Comparison of ENCODE assay signal across 8 cellular contexts in genomic region chr1:89023026-89023425, GRCh38. TPM values are rescaled to one million over a fixed set of nuclear protein-coding genes. Genes with fewer than 3 reads are reported as not detected.
DNase-seq lines count a peak whose midpoint lies in the region; ATAC-seq and TF ChIP-seq lines count a peak whose summit lies in the region.

No MANE protein-coding gene starts in this region.

- H3K4me3 ChIP-seq in BJ (ENCODE audit: low read depth, low read length) (peak overlapping the region; percentile 16), body of pancreas (no peak overlapping the region)
- peak overlapping the region; percentile 75 for H3K4me3 ChIP-seq in naive thymus-derived CD4-positive, alpha-beta T cell (ENCODE audit: low read length)

- POLR2A ChIA-PET in BJ (lab: Charles Lee), result no interaction called here
- POLR2A ChIA-PET in naive thymus-derived CD4-positive, alpha-beta T cell (lab: Charles Lee), result interaction anchor here (1.0 to 4.4 kb wide), 11 partner anchors 9 to 588 kb away, joined by 3 to 30 read pairs (median 5); partner anchors contain the start of genes GBP1 and GBP2

- no peaks in the 10 kb centered on the region for H3K9me3 ChIP-seq in body of pancreas
- H3K9me3 ChIP-seq in naive thymus-derived CD4-positive, alpha-beta T cell (ENCODE audit: control insufficient read depth in 2 of 3, low read length in 3 of 3), result no peaks in the 10 kb centered on the region

- CTCF ChIA-PET in BJ (lab: Yijun Ruan, JAX), result interaction anchor here (1.8 kb wide), 1 partner anchor 11 kb away, joined by 4 read pairs; no protein-coding TSS in a partner anchor
- CTCF ChIA-PET in naive thymus-derived CD4-positive, alpha-beta T cell (lab: Charles Lee), result interaction anchor here (0.7 to 1.7 kb wide), 5 partner anchors 23 to 335 kb away, joined by 4 to 5 read pairs (median 4); partner anchors contain the start of gene GBP1

- TF ChIP-seq CTCF in BJ (IDR thresholded peaks at IDR 0.05; ENCODE audit: insufficient read depth, low read depth, low read length) (no peak), body of pancreas (IDR thresholded peaks at IDR 0.05) (no peak)

- peak; percentile 7 for ATAC-seq in HG03139 (IDR thresholded peaks at IDR 0.05; ENCODE audit: unreplicated experiment)
- no peak for ATAC-seq in body of pancreas
- no peak for ATAC-seq in naive thymus-derived CD4-positive, alpha-beta T cell
- ATAC-seq in GM18520 (IDR thresholded peaks at IDR 0.05; ENCODE audit: unreplicated experiment), result no peak
- ATAC-seq in HG02623 (IDR thresholded peaks at IDR 0.05; ENCODE audit: unreplicated experiment), result no peak

- no peaks in the 10 kb centered on the region for H3K27me3 Mint-ChIP-seq in naive thymus-derived CD4-positive, alpha-beta T cell

- H3K4me1 Mint-ChIP-seq in naive thymus-derived CD4-positive, alpha-beta T cell, result peaks cover 28 to 54% (median 42%) of the 10 kb centered on the region in 7 donors

- intact Hi-C loops in body of pancreas (cut with DNase I), result no loop called here
- intact Hi-C loops in naive thymus-derived CD4-positive, alpha-beta T cell (cut with micrococcal nuclease), result loop anchor here (2.0 to 5.0 kb wide), 2 partner anchors 24 to 254 kb away; no protein-coding TSS in a partner anchor

- no peak for DNase-seq in BJ (ENCODE audit: low read depth)
- DNase-seq in body of pancreas, result no peak
- DNase-seq in naive thymus-derived CD4-positive, alpha-beta T cell, result no peak
- DNase-seq in inferior parietal cortex (ENCODE audit: extremely low spot score), result no peak
- DNase-seq in NCI-H526 treated with DMSO at 0.1 percent for 48 hours (lab: John Stamatoyannopoulos, UW), result no peak

- peak overlapping the region; percentile 83 to 99 (median 95) for H3K4me3 Mint-ChIP-seq in naive thymus-derived CD4-positive, alpha-beta T cell

- peaks cover 8% of the 10 kb centered on the region for H3K4me1 ChIP-seq in body of pancreas
- H3K4me1 ChIP-seq in naive thymus-derived CD4-positive, alpha-beta T cell (ENCODE audit: control insufficient read depth in 2 of 2, insufficient read depth in 2 of 2, low read length in 2 of 2), result peaks cover 12 to 21% of the 10 kb centered on the region in 2 donors

- H3K27ac ChIP-seq in body of pancreas, result peak overlapping the region; percentile 46 to 84 (median 62)
- peak overlapping the region; percentile 84 for H3K27ac ChIP-seq in naive thymus-derived CD4-positive, alpha-beta T cell (ENCODE audit: low read depth, low read length)

- peak overlapping the region; percentile 85 to 99 (median 93) for H3K27ac Mint-ChIP-seq in naive thymus-derived CD4-positive, alpha-beta T cell

- H3K27me3 ChIP-seq in BJ (ENCODE audit: control insufficient read depth, insufficient read depth, low read length), result no peaks in the 10 kb centered on the region
- no peaks in the 10 kb centered on the region for H3K27me3 ChIP-seq in body of pancreas
- no peaks in the 10 kb centered on the region for H3K27me3 ChIP-seq in naive thymus-derived CD4-positive, alpha-beta T cell (ENCODE audit: control insufficient read depth in 2 of 2, insufficient read depth in 2 of 2, low read length in 2 of 2)

- peaks cover 0 to 16% (median 9%) of the 10 kb centered on the region in 11 donors for H3K9me3 Mint-ChIP-seq in naive thymus-derived CD4-positive, alpha-beta T cell

- H3K36me3 Mint-ChIP-seq in naive thymus-derived CD4-positive, alpha-beta T cell, result peaks cover 3 to 56% (median 31%) of the 10 kb centered on the region in 5 donors

- H3K36me3 ChIP-seq in BJ (ENCODE audit: control insufficient read depth, insufficient read depth, low read length) (peaks cover 1% of the 10 kb centered on the region), body of pancreas (replicated peaks in 1 of 2; ENCODE audit: insufficient read depth in 1 of 2, low read depth in 2 of 2) (no peaks in the 10 kb centered on the region)
- peaks cover 0 to 17% (median 0%) of the 10 kb centered on the region in 3 experiments for H3K36me3 ChIP-seq in naive thymus-derived CD4-positive, alpha-beta T cell (ENCODE audit: control insufficient read depth in 2 of 3, insufficient read depth in 3 of 3, low read length in 3 of 3)

- no peak for TF ChIP-seq POLR2A in body of pancreas (IDR thresholded peaks at IDR 0.05)

RNA-seq across cellular contexts. Expression of gene GBP3, which starts 0.4 kb away (rescaled TPM):
- polyA plus RNA-seq in BJ (2011; rRNA removed), result 55.4 and 81.0 TPM in 2 replicates
- polyA minus RNA-seq in BJ (2011; rRNA and poly(A)+ RNA removed), result 35.9 and 53.1 TPM in 2 replicates
- total RNA-seq in body of pancreas, result 1 to 10 TPM; 8.0 to 8.2 TPM
- 10 to 100 TPM; 15.9 to 39.9 (median 31.9) TPM for total RNA-seq in naive thymus-derived CD4-positive, alpha-beta T cell
- polyA plus RNA-seq in naive thymus-derived CD4-positive, alpha-beta T cell, result 10 to 100 TPM; 11.1 to 11.9 TPM

RNA-seq across cellular contexts. Expression of gene KYAT3, which starts 30.6 kb away (rescaled TPM):
- 13.4 and 30.8 TPM in 2 replicates for polyA plus RNA-seq in BJ (2011; rRNA removed)
- polyA minus RNA-seq in BJ (2011; rRNA and poly(A)+ RNA removed), result 7.4 and 8.1 TPM in 2 replicates
- total RNA-seq in body of pancreas, result 10 to 100 TPM; 16.8 to 21.0 TPM
- total RNA-seq in naive thymus-derived CD4-positive, alpha-beta T cell, result 10 to 100 TPM; 16.3 to 28.9 (median 27.6) TPM
- polyA plus RNA-seq in naive thymus-derived CD4-positive, alpha-beta T cell, result 10 to 100 TPM; 23.3 to 27.4 TPM

RNA-seq across cellular contexts. Expression of gene RBMXL1, which starts 30.6 kb away (rescaled TPM):
- 3.2 and 4.3 TPM in 2 replicates for polyA plus RNA-seq in BJ (2011; rRNA removed)
- polyA minus RNA-seq in BJ (2011; rRNA and poly(A)+ RNA removed), result 2.3 and 4.1 TPM in 2 replicates
- 10 to 100 TPM; 11.2 to 13.5 TPM for total RNA-seq in body of pancreas
- total RNA-seq in naive thymus-derived CD4-positive, alpha-beta T cell, result 10 to 100 TPM; 16.3 to 26.7 (median 21.6) TPM
- polyA plus RNA-seq in naive thymus-derived CD4-positive, alpha-beta T cell, result 10 to 100 TPM; 12.5 to 13.5 TPM

RNA-seq across cellular contexts. Expression of gene GBP1, which starts 42.0 kb away (rescaled TPM):
- 55.3 and 60.1 TPM in 2 replicates for polyA plus RNA-seq in BJ (2011; rRNA removed)
- 38.5 and 51.8 TPM in 2 replicates for polyA minus RNA-seq in BJ (2011; rRNA and poly(A)+ RNA removed)
- total RNA-seq in body of pancreas, result 1 to 10 TPM; 3.3 to 6.7 TPM
- 100 to 1,000 TPM in 1 of 5 experiments, 10 to 100 TPM in 4; 17.1 to 319 (median 51.9) TPM for total RNA-seq in naive thymus-derived CD4-positive, alpha-beta T cell
- polyA plus RNA-seq in naive thymus-derived CD4-positive, alpha-beta T cell, result 10 to 100 TPM; 34.3 to 57.5 TPM

Comparison
In these comparisons a context has a peak if more than half of its experiments do, and no peak if none do; other contexts are left out.
1. H3K4me3 ChIP-seq: peak in BJ (single experiment) and naive thymus-derived CD4-positive, alpha-beta T cell (single experiment); none in body of pancreas (0 of 2).